ENCODE assay signal across 11 cellular contexts in the genomic region with DNA sequence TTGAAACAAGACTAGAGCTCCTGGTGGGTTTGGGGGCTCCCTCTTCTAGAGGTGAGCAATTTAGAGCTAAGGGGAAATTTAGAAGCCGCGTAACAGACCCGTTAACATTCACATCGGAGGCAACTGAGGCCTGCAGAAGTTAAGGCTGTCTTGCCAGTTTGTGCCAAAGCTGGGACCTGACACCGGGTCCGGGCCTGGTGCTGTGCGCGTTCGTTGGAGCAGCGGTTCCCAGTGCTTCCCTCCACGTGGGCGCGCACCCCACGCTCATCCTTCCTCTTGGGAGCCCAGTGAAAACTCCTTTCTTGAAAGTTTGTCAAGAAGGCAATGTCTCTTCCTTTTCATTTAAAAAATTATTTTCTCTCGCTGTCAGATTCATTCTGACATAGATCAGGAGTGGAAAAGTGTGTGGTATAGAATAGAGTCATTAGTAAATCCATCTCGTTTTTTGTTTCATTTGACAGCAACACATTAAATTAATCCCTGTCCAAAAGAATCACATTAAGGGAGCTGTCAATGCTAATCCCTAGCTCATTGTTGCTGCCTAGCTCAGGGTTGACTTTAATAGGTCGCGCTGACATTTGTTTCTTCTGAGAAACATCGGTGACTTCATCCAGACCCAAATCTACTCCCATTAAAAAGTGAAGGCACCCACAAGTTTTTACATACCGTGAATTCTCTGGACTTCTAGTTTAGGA. TPM values are rescaled to one million over a fixed set of nuclear protein-coding genes. Genes with fewer than 3 reads are reported as not detected.
DNase-seq lines count a peak whose midpoint lies in the region; ATAC-seq and TF ChIP-seq lines count a peak whose summit lies in the region.
"Had no signal": no experiment of that assay in that cellular context is flagged by ENCODE, and none has a peak within 500 bp of the region (broad histone marks: within the 10 kb centered on the region; RNA-seq: fewer than 3 reads in every experiment).

No MANE protein-coding gene starts in this region.

- H3K27me3 ChIP-seq in WERI-Rb-1 (ENCODE audit: insufficient read depth, low read depth, severe bottlenecking) (peaks cover 27% of the 10 kb centered on the region), thoracic aorta (replicated peaks; ENCODE audit: insufficient read depth) (no peaks in the 10 kb centered on the region), MG63 (peaks cover 42% of the 10 kb centered on the region)

- H3K4me1 ChIP-seq in thoracic aorta (ENCODE audit: control insufficient read depth in 1 of 2, low read depth in 2 of 2): no peaks in the 10 kb centered on the region

- H3K36me3 ChIP-seq in WERI-Rb-1 (no peaks in the 10 kb centered on the region), thoracic aorta (no peaks in the 10 kb centered on the region), MG63 (no peaks in the 10 kb centered on the region)
- H3K36me3 ChIP-seq: esophagus muscularis mucosa had no signal

- H3K27ac Mint-ChIP-seq in activated naive CD8-positive, alpha-beta T cell: no peak overlapping the region
- H3K27ac Mint-ChIP-seq in activated naive CD8-positive, alpha-beta T cell treated with anti-CD3 and anti-CD28 coated beads for 36 hours: no peak overlapping the region

- H3K27me3 Mint-ChIP-seq in activated naive CD8-positive, alpha-beta T cell: peaks cover 47% of the 10 kb centered on the region
- H3K27me3 Mint-ChIP-seq in activated naive CD8-positive, alpha-beta T cell treated with anti-CD3 and anti-CD28 coated beads for 36 hours: peaks cover 76% of the 10 kb centered on the region

- no peaks in the 10 kb centered on the region for H3K9me3 Mint-ChIP-seq in activated naive CD8-positive, alpha-beta T cell (ENCODE audit: low read depth)
- no peaks in the 10 kb centered on the region for H3K9me3 Mint-ChIP-seq in activated naive CD8-positive, alpha-beta T cell treated with anti-CD3 and anti-CD28 coated beads for 36 hours
- H3K9me3 Mint-ChIP-seq: activated CD8-positive, alpha-beta T cell treated with anti-CD3 and anti-CD28 coated beads for 36 hours had no signal

- H3K4me3 ChIP-seq in WERI-Rb-1 (ENCODE audit: low read depth, low read length): peak overlapping the region; percentile 60; the same call in 1 of the 2 replicates
- peak overlapping the region; percentile 74 for H3K4me3 ChIP-seq in thoracic aorta
- H3K4me3 ChIP-seq in MG63: no peak overlapping the region

- peaks cover 14% of the 10 kb centered on the region for H3K4me1 Mint-ChIP-seq in activated naive CD8-positive, alpha-beta T cell (ENCODE audit: low read depth)
- H3K4me1 Mint-ChIP-seq in activated naive CD8-positive, alpha-beta T cell treated with anti-CD3 and anti-CD28 coated beads for 36 hours: peaks cover 15% of the 10 kb centered on the region

- TF ChIP-seq CTCF in WERI-Rb-1 (IDR thresholded peaks at IDR 0.05; ENCODE audit: low read depth, low read length): no peak
- TF ChIP-seq CTCF in thoracic aorta (IDR thresholded peaks at IDR 0.05): no peak

- H3K36me3 Mint-ChIP-seq in activated naive CD8-positive, alpha-beta T cell: no peaks in the 10 kb centered on the region
- H3K36me3 Mint-ChIP-seq in activated naive CD8-positive, alpha-beta T cell treated with anti-CD3 and anti-CD28 coated beads for 36 hours: no peaks in the 10 kb centered on the region

- peak overlapping the region; percentile 65 for H3K4me3 Mint-ChIP-seq in activated naive CD8-positive, alpha-beta T cell
- no peak overlapping the region for H3K4me3 Mint-ChIP-seq in activated naive CD8-positive, alpha-beta T cell treated with anti-CD3 and anti-CD28 coated beads for 36 hours

- H3K9me3 ChIP-seq in WERI-Rb-1 (ENCODE audit: severe bottlenecking) (no peaks in the 10 kb centered on the region), thoracic aorta (no peaks in the 10 kb centered on the region), MG63 (no peaks in the 10 kb centered on the region)
- H3K9me3 ChIP-seq: esophagus muscularis mucosa had no signal

- DNase-seq in activated naive CD8-positive, alpha-beta T cell treated with anti-CD3 and anti-CD28 coated beads for 36 hours: no peak
- DNase-seq in WERI-Rb-1 (no peak), left kidney (ENCODE audit: low read depth, low spot score) (peak; percentile 18), thoracic aorta (ENCODE audit: low spot score) (no peak), NCI-H2171 treated with DMSO at 0.1 percent for 48 hours (lab: John Stamatoyannopoulos, UW) (no peak), MG63 (no peak)
- DNase-seq: T-helper 9 cell had no signal

- H3K27ac ChIP-seq in WERI-Rb-1 (no peak overlapping the region), thoracic aorta (no peak overlapping the region)

- ATAC-seq in thoracic aorta (ENCODE audit: insufficient number of reproducible peaks, low FRiP score, low read depth) (no peak), GM19324 (IDR thresholded peaks at IDR 0.05; ENCODE audit: low FRiP score, unreplicated experiment) (no peak)

RNA-seq across cellular contexts. Expression of gene MAP3K7, which starts 25.3 kb away (rescaled TPM):
- total RNA-seq in activated naive CD8-positive, alpha-beta T cell treated with anti-CD3 and anti-CD28 coated beads for 36 hours: 10 to 100 TPM; 22.5 to 24.6 TPM
- total RNA-seq in thoracic aorta: 10 to 100 TPM; 21.5 to 31.5 TPM
- 25.6 and 34.0 TPM in 2 replicates for total RNA-seq in MG63 (2014; rRNA removed; shearing (Covaris generic); ENCODE audit: low replicate concordance)
